20 cellular contexts compared by ENCODE assay signal in genomic region chr17:40980117-40980516, GRCh38. TPM values are rescaled to one million over a fixed set of nuclear protein-coding genes. Genes with fewer than 3 reads are reported as not detected.
"Had no signal": no experiment of that assay in that cellular context is flagged by ENCODE, and none has a peak within 500 bp of the region (broad histone marks: within the 10 kb centered on the region; RNA-seq: fewer than 3 reads in every experiment).

No MANE protein-coding gene starts in this region.

- DNase-seq: activated CD4-positive, alpha-beta T cell treated with anti-CD3 and anti-CD28 coated beads, Interleukin-2, amount 10 ng/mL, durations not matched to agents 7 days and 5 days; activated CD8-positive, alpha-beta memory T cell treated with anti-CD3 and anti-CD28 coated beads, Interleukin-2, amount 50 U/mL, for 4 hours; activated naive CD4-positive, alpha-beta T cell treated with anti-CD3 and anti-CD28 coated beads for 36 hours; activated T-cell treated with anti-CD3 and anti-CD28 coated beads, Interleukin-2, amount 50 U/mL, for 4 hours; central memory CD4-positive, alpha-beta T cell; left lung; naive B cell; stimulated activated naive CD8-positive, alpha-beta T cell treated with anti-CD3 and anti-CD28 coated beads, Interleukin-15, Interleukin-2, amounts not matched to agents 100 U/mL and 50 U/mL, for 24 hours; T-cell had no signal

- H3K9me3 Mint-ChIP-seq: activated CD4-positive, alpha-beta T cell treated with anti-CD3 and anti-CD28 coated beads, Interleukin-2, amount 10 ng/mL, durations not matched to agents 7 days and 5 days; activated naive CD4-positive, alpha-beta T cell treated with anti-CD3 and anti-CD28 coated beads for 36 hours; activated T-cell treated with anti-CD3 and anti-CD28 coated beads, Interleukin-2, amount 50 U/mL, for 4 hours; naive B cell; T-cell had no signal

- H3K9me3 ChIP-seq: left lung, neutrophil, tibial nerve had no signal

- H3K27ac ChIP-seq: epithelial cell of prostate, left lung, neutrophil, tibial nerve had no signal

- H3K4me1 Mint-ChIP-seq: activated CD4-positive, alpha-beta T cell treated with anti-CD3 and anti-CD28 coated beads, Interleukin-2, amount 10 ng/mL, durations not matched to agents 7 days and 5 days; naive B cell; T-cell had no signal

- H3K36me3 Mint-ChIP-seq: brain, naive B cell, T-cell had no signal

- H3K4me3 Mint-ChIP-seq: activated CD4-positive, alpha-beta T cell treated with anti-CD3 and anti-CD28 coated beads, Interleukin-2, amount 10 ng/mL, durations not matched to agents 7 days and 5 days; activated naive CD4-positive, alpha-beta T cell treated with anti-CD3 and anti-CD28 coated beads for 36 hours; activated T-cell treated with anti-CD3 and anti-CD28 coated beads, Interleukin-2, amount 50 U/mL, for 4 hours; naive B cell; T-cell had no signal

- H3K27ac Mint-ChIP-seq: activated CD4-positive, alpha-beta T cell treated with anti-CD3 and anti-CD28 coated beads, Interleukin-2, amount 10 ng/mL, durations not matched to agents 7 days and 5 days; activated naive CD4-positive, alpha-beta T cell treated with anti-CD3 and anti-CD28 coated beads for 36 hours; naive B cell; T-cell had no signal

- H3K36me3 ChIP-seq: left lung, neutrophil, tibial nerve had no signal

- H3K4me3 ChIP-seq: left lung, tibial nerve had no signal

- ATAC-seq: activated T-cell treated with anti-CD3 and anti-CD28 coated beads, Interleukin-2, amount 50 U/mL, for 4 hours; left lung; stimulated activated naive CD8-positive, alpha-beta T cell treated with anti-CD3 and anti-CD28 coated beads, Interleukin-15, Interleukin-2, amounts not matched to agents 100 U/mL and 50 U/mL, for 24 hours; T-cell had no signal

- H3K4me1 ChIP-seq: left lung had no signal

RNA-seq across cellular contexts. Expression of gene KRT40, which starts 4.0 kb away (rescaled TPM):
- total RNA-seq: activated CD4-positive, alpha-beta T cell treated with anti-CD3 and anti-CD28 coated beads, Interleukin-2, amount 10 ng/mL, durations not matched to agents 7 days and 5 days; activated naive CD4-positive, alpha-beta T cell treated with anti-CD3 and anti-CD28 coated beads for 36 hours; activated T-cell treated with anti-CD3 and anti-CD28 coated beads, Interleukin-2, amount 50 U/mL, for 4 hours; frontal cortex; kidney; left lung; lung microvascular endothelial cell; posterior vena cava; T-cell; tibial nerve had no signal

RNA-seq across cellular contexts. Expression of gene KRT39, which starts 13.4 kb away (rescaled TPM):
- total RNA-seq: activated CD4-positive, alpha-beta T cell treated with anti-CD3 and anti-CD28 coated beads, Interleukin-2, amount 10 ng/mL, durations not matched to agents 7 days and 5 days; activated naive CD4-positive, alpha-beta T cell treated with anti-CD3 and anti-CD28 coated beads for 36 hours; activated T-cell treated with anti-CD3 and anti-CD28 coated beads, Interleukin-2, amount 50 U/mL, for 4 hours; frontal cortex; kidney; lung microvascular endothelial cell; mononuclear cell; posterior vena cava; T-cell; tibial nerve had no signal

RNA-seq across cellular contexts. Expression of gene KRTAP3-3, which starts 13.8 kb away (rescaled TPM):
- total RNA-seq: activated CD4-positive, alpha-beta T cell treated with anti-CD3 and anti-CD28 coated beads, Interleukin-2, amount 10 ng/mL, durations not matched to agents 7 days and 5 days; activated naive CD4-positive, alpha-beta T cell treated with anti-CD3 and anti-CD28 coated beads for 36 hours; activated T-cell treated with anti-CD3 and anti-CD28 coated beads, Interleukin-2, amount 50 U/mL, for 4 hours; dorsolateral prefrontal cortex; frontal cortex; kidney; left lung; lung microvascular endothelial cell; posterior vena cava; skeletal muscle tissue; T-cell; tibial nerve had no signal

RNA-seq across cellular contexts. Expression of gene KRTAP3-2, which starts 19.6 kb away (rescaled TPM):
- total RNA-seq: activated CD4-positive, alpha-beta T cell treated with anti-CD3 and anti-CD28 coated beads, Interleukin-2, amount 10 ng/mL, durations not matched to agents 7 days and 5 days; activated naive CD4-positive, alpha-beta T cell treated with anti-CD3 and anti-CD28 coated beads for 36 hours; activated T-cell treated with anti-CD3 and anti-CD28 coated beads, Interleukin-2, amount 50 U/mL, for 4 hours; dorsolateral prefrontal cortex; frontal cortex; kidney; left lung; lung microvascular endothelial cell; mononuclear cell; posterior vena cava; skeletal muscle tissue; T-cell; tibial nerve had no signal

RNA-seq across cellular contexts. Expression of gene KRTAP3-1, which starts 28.8 kb away (rescaled TPM):
- total RNA-seq: activated CD4-positive, alpha-beta T cell treated with anti-CD3 and anti-CD28 coated beads, Interleukin-2, amount 10 ng/mL, durations not matched to agents 7 days and 5 days; activated naive CD4-positive, alpha-beta T cell treated with anti-CD3 and anti-CD28 coated beads for 36 hours; activated T-cell treated with anti-CD3 and anti-CD28 coated beads, Interleukin-2, amount 50 U/mL, for 4 hours; dorsolateral prefrontal cortex; frontal cortex; kidney; left lung; lung microvascular endothelial cell; mononuclear cell; posterior vena cava; skeletal muscle tissue; T-cell; tibial nerve had no signal
